Comparison of ENCODE assay signal across 31 cellular contexts in genomic region chr19:51015691-51016267, GRCh38. TPM values are rescaled to one million over a fixed set of nuclear protein-coding genes. Genes with fewer than 3 reads are reported as not detected.
A peak's percentile ranks its signal among the peaks of the same experiment; 100 is the strongest.
DNase-seq lines count a peak whose midpoint lies in the region; ATAC-seq, FAIRE-seq and TF ChIP-seq lines count a peak whose summit lies in the region.
"Had no signal": no experiment of that assay in that cellular context is flagged by ENCODE, and none has a peak within 500 bp of the region (broad histone marks: within the 10 kb centered on the region; RNA-seq: fewer than 3 reads in every experiment).

No MANE protein-coding gene starts in this region.

- no peaks in the 10 kb centered on the region for H3K36me3 ChIP-seq in GM23338 (ENCODE audit: insufficient read depth)
- H3K36me3 ChIP-seq in astrocyte (ENCODE audit: insufficient read depth, low read length): no peaks in the 10 kb centered on the region
- H3K36me3 ChIP-seq: BLaER1, HAP-1, MG63, SJSA1 had no signal

- H3K36me3 Mint-ChIP-seq in GM23338 (ENCODE audit: low read depth) (peaks cover 3% of the 10 kb centered on the region; the same call in 1 of the 3 replicates), astrocyte (ENCODE audit: low read depth, unreplicated experiment) (no peaks in the 10 kb centered on the region), mesothelial cell of epicardium (no peaks in the 10 kb centered on the region), type B pancreatic cell (no peaks in the 10 kb centered on the region)

- H3K4me3 Mint-ChIP-seq in GM23338: peak overlapping the region; percentile 52; the same call in 2 of the 3 replicates
- H3K4me3 Mint-ChIP-seq in astrocyte (ENCODE audit: unreplicated experiment): no peak overlapping the region
- peak overlapping the region; percentile 20 for H3K4me3 Mint-ChIP-seq in mesothelial cell of epicardium
- peak overlapping the region; percentile 58 for H3K4me3 Mint-ChIP-seq in type B pancreatic cell
- H3K4me3 Mint-ChIP-seq: CD4-positive, alpha-beta T cell had no signal

- H3K9ac ChIP-seq in astrocyte (ENCODE audit: low read length): no peak overlapping the region
- H3K9ac ChIP-seq: BLaER1 had no signal

- H3K9me3 Mint-ChIP-seq in GM23338 (peaks cover 10% of the 10 kb centered on the region), astrocyte (ENCODE audit: unreplicated experiment) (peaks cover 11% of the 10 kb centered on the region), mesothelial cell of epicardium (no peaks in the 10 kb centered on the region), type B pancreatic cell (no peaks in the 10 kb centered on the region)
- H3K9me3 Mint-ChIP-seq: CD4-positive, alpha-beta T cell had no signal

- intact Hi-C loops in Right ventricle myocardium inferior (cut with DNase I): loop anchor here (10.0 kb wide), 1 partner anchor 149 kb away; no protein-coding TSS in a partner anchor

- no peaks in the 10 kb centered on the region for H4K20me1 ChIP-seq in GM23338 (replicated peaks; ENCODE audit: insufficient read depth)
- H4K20me1 ChIP-seq in astrocyte (ENCODE audit: insufficient read depth, low read length): no peaks in the 10 kb centered on the region
- H4K20me1 ChIP-seq: BLaER1 had no signal

- H2AFZ ChIP-seq in GM23338 (no peak overlapping the region), astrocyte (ENCODE audit: low read depth, low read length) (no peak overlapping the region)
- H2AFZ ChIP-seq: PC-9 had no signal

- ATAC-seq in GM23338: no peak
- ATAC-seq in Right ventricle myocardium inferior: no peak
- ATAC-seq: GM12878 had no signal

- H3K9me3 ChIP-seq in astrocyte (ENCODE audit: insufficient read depth, low read depth, low read length): no peaks in the 10 kb centered on the region
- H3K9me3 ChIP-seq: BLaER1, HAP-1, MG63 had no signal

- H3F3A ChIP-seq in GM23338 (replicated peaks; ENCODE audit: low read depth): no peaks in the 10 kb centered on the region

- TF ChIP-seq CTCF in GM23338 (conservative IDR thresholded peaks at IDR 0.05; ENCODE audit: low read depth in 2 of 2): no peak
- no peak for TF ChIP-seq CTCF in astrocyte (IDR thresholded peaks at IDR 0.05; ENCODE audit: insufficient read depth, low read depth, low read length)
- no peak for TF ChIP-seq CTCF in mesothelial cell of epicardium (IDR thresholded peaks at IDR 0.05; ENCODE audit: unreplicated experiment)
- no peak for TF ChIP-seq CTCF in type B pancreatic cell (conservative IDR thresholded peaks at IDR 0.05)

- H3K27me3 Mint-ChIP-seq in GM23338 (ENCODE audit: insufficient read depth, low read depth, poor library complexity): peaks cover 32% of the 10 kb centered on the region
- peaks cover 57% of the 10 kb centered on the region for H3K27me3 Mint-ChIP-seq in astrocyte (ENCODE audit: low read depth, unreplicated experiment)
- peaks cover 90% of the 10 kb centered on the region for H3K27me3 Mint-ChIP-seq in mesothelial cell of epicardium (ENCODE audit: low read depth)
- peaks cover 79% of the 10 kb centered on the region for H3K27me3 Mint-ChIP-seq in type B pancreatic cell

- H3K4me2 ChIP-seq in GM23338 (no peak overlapping the region), astrocyte (ENCODE audit: low read length) (no peak overlapping the region)
- H3K4me2 ChIP-seq: BLaER1 had no signal

- H3K79me2 ChIP-seq in GM23338 (replicated peaks; ENCODE audit: insufficient read depth) (no peaks in the 10 kb centered on the region), astrocyte (ENCODE audit: insufficient read depth, low read length) (no peaks in the 10 kb centered on the region)

- H3K4me1 ChIP-seq in GM23338 (ENCODE audit: insufficient read depth): no peaks in the 10 kb centered on the region; the same call in 1 of the 2 replicates
- H3K4me1 ChIP-seq in astrocyte (ENCODE audit: insufficient read depth, low read length): no peaks in the 10 kb centered on the region
- H3K4me1 ChIP-seq: HAP-1 had no signal

- no peak overlapping the region for H3K27ac ChIP-seq in GM23338 (ENCODE audit: low read depth)
- no peak overlapping the region for H3K27ac ChIP-seq in astrocyte (ENCODE audit: low read depth, low read length)
- H3K27ac ChIP-seq: BLaER1, PC-9, SJSA1 had no signal

- peaks cover 7% of the 10 kb centered on the region for H3K4me1 Mint-ChIP-seq in GM23338
- peaks cover 5% of the 10 kb centered on the region for H3K4me1 Mint-ChIP-seq in astrocyte (ENCODE audit: low read depth, unreplicated experiment)
- H3K4me1 Mint-ChIP-seq in mesothelial cell of epicardium: peaks cover 19% of the 10 kb centered on the region
- H3K4me1 Mint-ChIP-seq in type B pancreatic cell (ENCODE audit: unreplicated experiment): no peaks in the 10 kb centered on the region

- DNase-seq in GM23338 (ENCODE audit: low spot score) (no peak), astrocyte (ENCODE audit: low read depth) (no peak), mesothelial cell of epicardium (ENCODE audit: low spot score in 2 of 2, unreplicated experiment in 2 of 2) (no peak), type B pancreatic cell (ENCODE audit: extremely low spot score, unreplicated experiment) (no peak), NCI-H1694 (lab: John Stamatoyannopoulos, UW) (no peak), Right ventricle myocardium inferior (ENCODE audit: missing footprints) (no peak)
- DNase-seq in activated CD4-positive, alpha-beta T cell treated with anti-CD3 and anti-CD28 coated beads, Interleukin-2, amount 50 U/mL, for 4 hours: no peak
- DNase-seq: CD4-positive, alpha-beta T cell; DMS79; EL; GDM1; IMR-90; KG1; MG63; NCI-H1105 treated with DMSO at 0.1 percent for 48 hours; NCI-H146; NCI-H2029; NCI-H446 treated with DMSO at 0.1 percent for 48 hours; NCI-H526; NCI-H82; NK-92 treated with Interleukin-12 subunit alpha and Interleukin-12 subunit beta, amount 100 ng/mL, for 24 hours; PC-9; Right ventricle myocardium superior had no signal

- no peak for FAIRE-seq in astrocyte (lab: Jason Lieb, UNC)
- FAIRE-seq: A204.1, GM12878, GM19239 had no signal

- H3K27me3 ChIP-seq in GM23338 (ENCODE audit: insufficient read depth) (peaks cover 32% of the 10 kb centered on the region), astrocyte (ENCODE audit: insufficient read depth, low read length) (peaks cover 5% of the 10 kb centered on the region)

- H3K4me3 ChIP-seq in GM23338 (no peak overlapping the region), astrocyte (ENCODE audit: insufficient read depth, low read depth, low read length) (no peak overlapping the region)
- H3K4me3 ChIP-seq: BLaER1, GM12878, HAP-1, MG63, SJSA1 had no signal

- H3K27ac Mint-ChIP-seq in GM23338 (no peak overlapping the region), astrocyte (ENCODE audit: unreplicated experiment) (peak overlapping the region; percentile 87), mesothelial cell of epicardium (no peak overlapping the region), type B pancreatic cell (no peak overlapping the region)
- H3K27ac Mint-ChIP-seq: CD4-positive, alpha-beta T cell had no signal

- no peaks in the 10 kb centered on the region for H3K9me2 ChIP-seq in GM23338 (ENCODE audit: insufficient read depth)

TF ChIP-seq in GM23338, 12 proteins besides CTCF, POLR2A, EP300 and RAD21 (continues in another document):
- TF ChIP-seq EZH2 (IDR thresholded peaks at IDR 0.05; ENCODE audit: low read depth, unreplicated experiment) (no peak), ETS1 (IDR thresholded peaks at IDR 0.05) (no peak), NANOG (IDR thresholded peaks at IDR 0.05; ENCODE audit: borderline replicate concordance) (no peak)

RNA-seq across cellular contexts. Expression of gene KLK10, which starts 3.7 kb away (rescaled TPM):
- 4.9 and 6.6 TPM in 2 replicates for total RNA-seq in GM23338 (2014; rRNA removed; shearing (Covaris generic))
- 6.0 and 6.1 TPM in 2 replicates for polyA plus RNA-seq in GM23338 (2016; fragmentation: Nextera tagmentation; extraction: Ambion mirVana)
- total RNA-seq in astrocyte (0.19 and 0.30 TPM in 2 replicates), mesothelial cell of epicardium (1.4 to 2.2 TPM (median 2.1 TPM) in 3 replicates), type B pancreatic cell (ENCODE audit: low replicate concordance) (1.8 and 2.2 TPM in 2 replicates), Right ventricle myocardium inferior (not detected)
- total RNA-seq: CD4-positive, alpha-beta T cell; GM12878; IMR-90; Right ventricle myocardium superior; RPMI7951; SJSA1 had no signal
- polyA plus RNA-seq: AG04450, GM12878, IMR-90 had no signal

RNA-seq across cellular contexts. Expression of gene KLK11, which starts 10.6 kb away (rescaled TPM):
- total RNA-seq in GM23338 (2014; rRNA removed; shearing (Covaris generic)): not detected in 2 replicates
- 0.28 TPM in 1 of 2 replicates, not detected in the other for polyA plus RNA-seq in GM23338 (2016; fragmentation: Nextera tagmentation; extraction: Ambion mirVana)
- total RNA-seq in astrocyte (not detected in 2 replicates), mesothelial cell of epicardium (not detected in 3 replicates), type B pancreatic cell (ENCODE audit: low replicate concordance) (1.3 and 1.4 TPM in 2 replicates), Right ventricle myocardium inferior (not detected)
- total RNA-seq: CD4-positive, alpha-beta T cell; GM12878; IMR-90; Right ventricle myocardium superior; RPMI7951; SJSA1 had no signal
- polyA plus RNA-seq: AG04450, GM12878, IMR-90 had no signal

RNA-seq across cellular contexts. Expression of gene KLK8, which starts 14.4 kb away (rescaled TPM):
- total RNA-seq in GM23338 (2014; rRNA removed; shearing (Covaris generic)): 4.6 and 4.9 TPM in 2 replicates
- polyA plus RNA-seq in GM23338 (2016; fragmentation: Nextera tagmentation; extraction: Ambion mirVana): 14.6 and 17.0 TPM in 2 replicates
- not detected in 2 replicates for total RNA-seq in astrocyte
- 5.4 to 8.6 TPM (median 6.9 TPM) in 3 replicates for total RNA-seq in mesothelial cell of epicardium
- total RNA-seq in type B pancreatic cell (ENCODE audit: low replicate concordance): 2.6 and 12.0 TPM in 2 replicates
- total RNA-seq in Right ventricle myocardium inferior: not detected
- total RNA-seq: CD4-positive, alpha-beta T cell; GM12878; IMR-90; Right ventricle myocardium superior; RPMI7951; SJSA1 had no signal
- polyA plus RNA-seq: AG04450, GM12878, IMR-90 had no signal

RNA-seq across cellular contexts. Expression of gene KLK12, which starts 19.0 kb away (rescaled TPM):
- total RNA-seq in GM23338 (2014; rRNA removed; shearing (Covaris generic)): not detected in 2 replicates
- polyA plus RNA-seq in GM23338 (2016; fragmentation: Nextera tagmentation; extraction: Ambion mirVana): not detected in 2 replicates
- not detected in 2 replicates for total RNA-seq in astrocyte
- not detected in 3 replicates for total RNA-seq in mesothelial cell of epicardium
- total RNA-seq in type B pancreatic cell (ENCODE audit: low replicate concordance): 0.83 and 1.6 TPM in 2 replicates
- not detected for total RNA-seq in Right ventricle myocardium inferior
- total RNA-seq: CD4-positive, alpha-beta T cell; GM12878; IMR-90; PC-9; Right ventricle myocardium superior; RPMI7951; SJSA1 had no signal
- polyA plus RNA-seq: AG04450, GM12878, IMR-90 had no signal

RNA-seq across cellular contexts. Expression of gene KLK7, which starts 32.1 kb away (rescaled TPM):
- total RNA-seq in GM23338 (2014; rRNA removed; shearing (Covaris generic)): 0.19 and 1.4 TPM in 2 replicates
- polyA plus RNA-seq in GM23338 (2016; fragmentation: Nextera tagmentation; extraction: Ambion mirVana): 1.1 and 1.5 TPM in 2 replicates
- total RNA-seq in astrocyte: not detected in 2 replicates
- total RNA-seq in mesothelial cell of epicardium: 0.52 to 1.3 TPM (median 0.97 TPM) in 3 replicates
- total RNA-seq in type B pancreatic cell (ENCODE audit: low replicate concordance): 0.36 TPM in 1 of 2 replicates, not detected in the other
- total RNA-seq in Right ventricle myocardium inferior: not detected
- total RNA-seq: CD4-positive, alpha-beta T cell; GM12878; IMR-90; Right ventricle myocardium superior; RPMI7951; SJSA1 had no signal
- polyA plus RNA-seq: AG04450, GM12878, IMR-90 had no signal
